ENCODE assay signal across 8 cellular contexts in genomic region chr1:91020967-91021685, GRCh38. TPM values are rescaled to one million over a fixed set of nuclear protein-coding genes. Genes with fewer than 3 reads are reported as not detected.
DNase-seq lines count a peak whose midpoint lies in the region; ATAC-seq, FAIRE-seq and TF ChIP-seq lines count a peak whose summit lies in the region.

No MANE protein-coding gene starts in this region.

- H3K36me3 Mint-ChIP-seq in activated B cell treated with CpG ODN at 0.5 μM for 24 hours (ENCODE audit: low read depth): peaks cover 33% of the 10 kb centered on the region

- H3K27ac Mint-ChIP-seq in activated B cell treated with CpG ODN at 0.5 μM for 24 hours: peak overlapping the region; percentile 99

- H3K27me3 Mint-ChIP-seq in activated B cell treated with CpG ODN at 0.5 μM for 24 hours: no peaks in the 10 kb centered on the region

- no peaks in the 10 kb centered on the region for H3K36me3 ChIP-seq in bronchial epithelial cell (ENCODE audit: control insufficient read depth, insufficient read depth, low read length)

- H3K27me3 ChIP-seq in bronchial epithelial cell (ENCODE audit: control insufficient read depth, insufficient read depth, low read length): no peaks in the 10 kb centered on the region

- POLR2A ChIA-PET in activated B cell treated with CpG ODN at 0.5 μM for 24 hours (lab: Charles Lee): interaction anchor here (0.6 to 2.6 kb wide), 9 partner anchors 11 to 1954 kb away, joined by 3 to 17 read pairs (median 5); no protein-coding TSS in a partner anchor

- H3K27ac ChIP-seq in 22Rv1: peak overlapping the region; percentile 97

- DNase-seq in NCI-H2171 treated with DMSO at 0.1 percent for 48 hours (lab: John Stamatoyannopoulos, UW): peak; percentile 89
- peak; percentile 56 for DNase-seq in activated B cell treated with CpG ODN at 0.5 μM for 24 hours
- DNase-seq in bronchial epithelial cell (ENCODE audit: low read depth): peak; percentile 61
- peak; percentile 96 for DNase-seq in islet precursor cell
- peak; percentile 54 for DNase-seq in stimulated activated CD4-positive, alpha-beta T cell treated with anti-CD3 and anti-CD28 coated beads, Interleukin-12 subunit alpha, Interleukin-12 subunit beta, amount 100 ng/mL, for 4 hours

- no peaks in the 10 kb centered on the region for H3K9me3 Mint-ChIP-seq in activated B cell treated with CpG ODN at 0.5 μM for 24 hours

- no peak for FAIRE-seq in bronchial epithelial cell (lab: Jason Lieb, UNC)

- peaks cover 80% of the 10 kb centered on the region for H3K4me1 Mint-ChIP-seq in activated B cell treated with CpG ODN at 0.5 μM for 24 hours

- intact Hi-C loops in activated B cell treated with CpG ODN at 0.5 μM for 24 hours (cut with micrococcal nuclease): loop anchor here (2.0 to 10.0 kb wide), 6 partner anchors 34 to 1274 kb away; partner anchors contain the start of genes CDC7, GLMN, HFM1 and RPAP2

- peak overlapping the region; percentile 95 for H3K4me3 Mint-ChIP-seq in activated B cell treated with CpG ODN at 0.5 μM for 24 hours

- CTCF ChIA-PET in activated B cell treated with CpG ODN at 0.5 μM for 24 hours (lab: Charles Lee): interaction anchor here (3.0 kb wide), 1 partner anchor 145 kb away, joined by 19 read pairs; no protein-coding TSS in a partner anchor

- peak overlapping the region; percentile 99 for H3K4me3 ChIP-seq in bronchial epithelial cell (ENCODE audit: low read depth, low read length)

- ATAC-seq in GM18502 (IDR thresholded peaks at IDR 0.05; ENCODE audit: poor library complexity, unreplicated experiment): peak; percentile 50
- peak; percentile 38 for ATAC-seq in HG02973 (IDR thresholded peaks at IDR 0.05; ENCODE audit: unreplicated experiment)
- peak; percentile 52 for ATAC-seq in activated B cell treated with CpG ODN at 0.5 μM for 24 hours (ENCODE audit: low read depth)

- TF ChIP-seq CTCF in 22Rv1 (IDR thresholded peaks at IDR 0.05) (no peak), activated B cell treated with CpG ODN at 0.5 μM for 24 hours (IDR thresholded peaks at IDR 0.05) (no peak), bronchial epithelial cell (IDR thresholded peaks at IDR 0.05; ENCODE audit: insufficient read depth, low read length, severe bottlenecking) (no peak)

RNA-seq across cellular contexts. Expression of gene ZNF644, which starts 0.7 kb away (rescaled TPM):
- total RNA-seq in activated B cell treated with CpG ODN at 0.5 μM for 24 hours: 78.4 and 98.4 TPM in 2 replicates
- 52.0 and 54.5 TPM in 2 replicates for total RNA-seq in bronchial epithelial cell

Comparison
In these comparisons a context has a peak if more than half of its experiments do, and no peak if none do; other contexts are left out.
1. Peak in every context shown above with its lines: DNase-seq, ATAC-seq, H3K4me3 ChIP-seq and H3K27ac ChIP-seq.